In the genomic region with DNA sequence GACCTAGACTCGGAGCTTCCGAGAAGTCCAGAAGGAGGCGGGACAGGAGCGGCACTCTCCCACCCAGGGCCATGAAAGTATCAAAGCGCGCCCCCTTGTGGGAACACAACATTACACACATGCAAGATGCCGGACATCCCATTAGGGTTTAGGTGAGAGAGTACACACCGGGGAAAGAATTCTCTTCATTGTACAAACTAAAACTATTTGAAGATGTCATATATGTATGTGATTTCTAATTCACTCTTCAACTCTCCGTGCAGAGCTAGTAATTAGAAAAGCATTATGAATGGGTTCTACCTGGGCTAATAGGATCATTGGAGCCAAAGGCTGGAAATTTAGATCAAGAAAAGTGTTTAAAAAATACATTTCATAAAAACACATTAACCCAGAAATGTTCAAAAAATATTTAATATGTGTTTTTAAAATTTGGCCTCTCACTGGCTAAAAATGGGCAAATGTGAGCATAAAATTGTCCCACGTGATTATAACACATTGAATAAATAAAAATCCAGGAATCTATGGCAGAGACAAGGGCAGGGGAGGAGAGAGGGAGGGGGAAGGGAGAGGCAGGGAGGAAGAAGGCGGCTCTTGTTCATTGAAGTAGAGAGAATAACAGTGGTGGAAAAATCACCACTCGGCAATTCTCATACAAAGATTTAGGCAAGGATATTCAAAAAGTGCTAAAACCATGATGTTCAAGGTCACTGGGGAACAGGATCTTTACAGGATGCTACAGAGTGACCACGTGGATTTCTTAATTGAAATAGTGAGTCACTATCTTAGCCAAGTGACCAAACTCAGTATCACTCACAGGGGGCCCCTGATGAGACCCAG, we compare ENCODE assay signal across 7 cellular contexts. TPM values are rescaled to one million over a fixed set of nuclear protein-coding genes. Genes with fewer than 3 reads are reported as not detected.
DNase-seq lines count a peak whose midpoint lies in the region; ATAC-seq and TF ChIP-seq lines count a peak whose summit lies in the region.

No MANE protein-coding gene starts in this region.

- no peaks in the 10 kb centered on the region for H3K4me1 ChIP-seq in ascending aorta

- DNase-seq in EL (peak; percentile 41), ascending aorta (ENCODE audit: low spot score in 2 of 2) (peak in 1 of 2 donors; percentile 78), hypothalamus (lab: John Stamatoyannopoulos, UW) (peak in 43 of 51 donors; percentile 2 to 75 (median 35)), NCI-H345 treated with DMSO at 0.1 percent for 48 hours (lab: John Stamatoyannopoulos, UW; ENCODE audit: unreplicated experiment) (no peak)

- peak overlapping the region; percentile 86 for H3K27ac Mint-ChIP-seq in stimulated activated naive CD8-positive, alpha-beta T cell treated with anti-CD3 and anti-CD28 coated beads, Interleukin-15, Interleukin-2, amounts not matched to agents 100 ng/mL and 50 ng/mL, for 24 hours

- no peak for ATAC-seq in GM18520 (IDR thresholded peaks at IDR 0.05; ENCODE audit: unreplicated experiment)

- H3K36me3 Mint-ChIP-seq in stimulated activated naive CD8-positive, alpha-beta T cell treated with anti-CD3 and anti-CD28 coated beads, Interleukin-15, Interleukin-2, amounts not matched to agents 100 ng/mL and 50 ng/mL, for 24 hours (ENCODE audit: low read depth) = peaks cover 82% of the 10 kb centered on the region

- no peak overlapping the region for H3K27ac ChIP-seq in ascending aorta

- H3K4me3 Mint-ChIP-seq in stimulated activated naive CD8-positive, alpha-beta T cell treated with anti-CD3 and anti-CD28 coated beads, Interleukin-15, Interleukin-2, amounts not matched to agents 100 ng/mL and 50 ng/mL, for 24 hours = no peak overlapping the region

- no peaks in the 10 kb centered on the region for H3K27me3 Mint-ChIP-seq in stimulated activated naive CD8-positive, alpha-beta T cell treated with anti-CD3 and anti-CD28 coated beads, Interleukin-15, Interleukin-2, amounts not matched to agents 100 ng/mL and 50 ng/mL, for 24 hours

- H3K4me1 Mint-ChIP-seq in stimulated activated naive CD8-positive, alpha-beta T cell treated with anti-CD3 and anti-CD28 coated beads, Interleukin-15, Interleukin-2, amounts not matched to agents 100 ng/mL and 50 ng/mL, for 24 hours (ENCODE audit: low read depth) = peaks cover 51% of the 10 kb centered on the region

- no peaks in the 10 kb centered on the region for H3K9me3 ChIP-seq in ascending aorta

- H3K4me3 ChIP-seq in ascending aorta = no peak overlapping the region

- peak; percentile 66 for TF ChIP-seq CTCF in LNCAP (IDR thresholded peaks at IDR 0.05)
- peak; percentile 39 to 63 (median 44) for TF ChIP-seq CTCF in ascending aorta (IDR thresholded peaks at IDR 0.05)

- no peaks in the 10 kb centered on the region for H3K27me3 ChIP-seq in ascending aorta

- peaks cover 22 to 55% of the 10 kb centered on the region in 2 donors for H3K36me3 ChIP-seq in ascending aorta

- no peaks in the 10 kb centered on the region for H3K9me3 Mint-ChIP-seq in stimulated activated naive CD8-positive, alpha-beta T cell treated with anti-CD3 and anti-CD28 coated beads, Interleukin-15, Interleukin-2, amounts not matched to agents 100 ng/mL and 50 ng/mL, for 24 hours

- intact Hi-C loops in ascending aorta (cut with DNase I) = loop anchor here (2.0 to 10.0 kb wide), 2 partner anchors 127 to 447 kb away; no protein-coding TSS in a partner anchor

RNA-seq across cellular contexts. Expression of gene FBXO21, which starts 38.9 kb away (rescaled TPM):
- 35.9 TPM for total RNA-seq in ascending aorta

RNA-seq across cellular contexts. Expression of gene TESC, which starts 52.2 kb away (rescaled TPM):
- total RNA-seq in ascending aorta = 20.8 TPM
